ENCODE assay signal across 6 cellular contexts in genomic region chr17:75257228-75257627, GRCh38. TPM values are rescaled to one million over a fixed set of nuclear protein-coding genes. Genes with fewer than 3 reads are reported as not detected.
DNase-seq lines count a peak whose midpoint lies in the region; ATAC-seq, FAIRE-seq and TF ChIP-seq lines count a peak whose summit lies in the region.
"Not testable (repeated sequence)": the region's sequence is repeated elsewhere in the genome, so short reads cannot be mapped to it uniquely, and the experiment has no call there.

No MANE protein-coding gene starts in this region.

- CTCF ChIA-PET in CD8-positive, alpha-beta memory T cell (lab: Charles Lee); activated CD4-positive, alpha-beta memory T cell treated with anti-CD3 and anti-CD28 coated beads for 36 hours (lab: Charles Lee); activated naive CD4-positive, alpha-beta T cell treated with anti-CD3 and anti-CD28 coated beads for 36 hours (lab: Charles Lee); K562 (lab: Yijun Ruan, JAX; ENCODE audit: low intra/inter-chr PET ratio): not testable (repeated sequence)

- not testable (repeated sequence) for FAIRE-seq in K562 (lab: Jason Lieb, UNC)

- peak overlapping the region in 1 of 7 donors; percentile 42 for H3K4me3 Mint-ChIP-seq in CD8-positive, alpha-beta memory T cell
- not testable (repeated sequence) for H3K4me3 Mint-ChIP-seq in activated CD4-positive, alpha-beta memory T cell treated with anti-CD3 and anti-CD28 coated beads for 36 hours; activated naive CD4-positive, alpha-beta T cell treated with anti-CD3 and anti-CD28 coated beads for 36 hours; memory B cell; stimulated activated memory B cell treated with anti-CD40 and anti-IgM and Interleukin-4, amounts not matched to agents 10 μg/mL and 1 μg/mL and 100 μg/mL, for 72 hours

- H3K27ac Mint-ChIP-seq in CD8-positive, alpha-beta memory T cell = peak overlapping the region in 5 of 8 donors; percentile 38 to 74 (median 70)
- H3K27ac Mint-ChIP-seq in activated CD4-positive, alpha-beta memory T cell treated with anti-CD3 and anti-CD28 coated beads for 36 hours = peak overlapping the region; percentile 8
- H3K27ac Mint-ChIP-seq in activated naive CD4-positive, alpha-beta T cell treated with anti-CD3 and anti-CD28 coated beads for 36 hours = peak overlapping the region; percentile 50
- H3K27ac Mint-ChIP-seq in memory B cell = peak overlapping the region; percentile 86
- H3K27ac Mint-ChIP-seq in stimulated activated memory B cell treated with anti-CD40 and anti-IgM and Interleukin-4, amounts not matched to agents 10 μg/mL and 1 μg/mL and 100 μg/mL, for 72 hours = peak overlapping the region; percentile 100

- H2AFZ ChIP-seq in K562 (ENCODE audit: low read depth, low read length) = not testable (repeated sequence)

- WGBS in K562 (ENCODE audit: insufficient coverage, low coverage, missing lambda C conversion rate) = 4% methylated on average over 2 of the region's 2 CpGs

- H3K9me3 ChIP-seq in CD8-positive, alpha-beta memory T cell (ENCODE audit: low read length); K562 (replicated peaks; ENCODE audit: control insufficient read depth, insufficient read depth, low read depth, low read length): not testable (repeated sequence)

- in situ Hi-C loops in K562 (cut with MboI) = not testable (repeated sequence)

- H3K27ac ChIP-seq in CD8-positive, alpha-beta memory T cell (ENCODE audit: low read depth, low read length); K562 (ENCODE audit: extremely low read depth, low read depth, low read length): not testable (repeated sequence)

- ATAC-seq in K562; memory B cell (ENCODE audit: low read depth); stimulated activated memory B cell treated with anti-CD40 and anti-IgM and Interleukin-4, amounts not matched to agents 10 μg/mL and 1 μg/mL and 100 μg/mL, for 72 hours: not testable (repeated sequence)

- TF ChIP-seq RAD21 in K562 (CRISPR knock-in tag; conservative IDR thresholded peaks at IDR 0.05 in 1 of 2, IDR thresholded peaks at IDR 0.05 in 1 of 2) = not testable (repeated sequence)

- H4K20me1 ChIP-seq in K562 (replicated peaks; ENCODE audit: control insufficient read depth, insufficient read depth, low read length) = not testable (repeated sequence)

- not testable (repeated sequence) for H3K27me3 Mint-ChIP-seq in CD8-positive, alpha-beta memory T cell; activated CD4-positive, alpha-beta memory T cell treated with anti-CD3 and anti-CD28 coated beads for 36 hours; activated naive CD4-positive, alpha-beta T cell treated with anti-CD3 and anti-CD28 coated beads for 36 hours (ENCODE audit: low read depth); memory B cell; stimulated activated memory B cell treated with anti-CD40 and anti-IgM and Interleukin-4, amounts not matched to agents 10 μg/mL and 1 μg/mL and 100 μg/mL, for 72 hours

- TF ChIP-seq CTCF in K562 (IDR thresholded peaks at IDR 0.05 in 2 of 3, conservative IDR thresholded peaks at IDR 0.05 in 1 of 3; ENCODE audit: insufficient read depth in 2 of 3, low read depth in 1 of 3, low read length in 3 of 3) = not testable (repeated sequence)

- TF ChIP-seq EP300 in K562 (IDR thresholded peaks at IDR 0.05; ENCODE audit: low read length) = not testable (repeated sequence)

- H3K9me1 ChIP-seq in K562 (ENCODE audit: control insufficient read depth, insufficient read depth, low read length) = not testable (repeated sequence)

- H3K79me2 ChIP-seq in K562 (ENCODE audit: control insufficient read depth, insufficient read depth, low read length) = peaks cover 59% of the 10 kb centered on the region

- peaks cover 21% of the 10 kb centered on the region for H3K4me1 ChIP-seq in CD8-positive, alpha-beta memory T cell (ENCODE audit: insufficient read depth, low read length)
- H3K4me1 ChIP-seq in K562 (replicated peaks in 1 of 2; ENCODE audit: control insufficient read depth in 2 of 2, insufficient read depth in 2 of 2, low read length in 2 of 2) = peaks cover 18 to 20% of the 10 kb centered on the region in 2 experiments; a peak in 4 of 5 replicates

- not testable (repeated sequence) for DNase-seq in CD8-positive, alpha-beta memory T cell; activated CD4-positive, alpha-beta memory T cell treated with anti-CD3 and anti-CD28 coated beads for 36 hours; activated naive CD4-positive, alpha-beta T cell treated with anti-CD3 and anti-CD28 coated beads for 36 hours; K562 (ENCODE audit: extremely low read depth in 1 of 4, low spot score in 3 of 4); memory B cell (ENCODE audit: low spot score in 2 of 2)

- intact Hi-C loops in activated CD4-positive, alpha-beta memory T cell treated with anti-CD3 and anti-CD28 coated beads for 36 hours (cut with micrococcal nuclease); activated naive CD4-positive, alpha-beta T cell treated with anti-CD3 and anti-CD28 coated beads for 36 hours (cut with micrococcal nuclease); K562 (cut with micrococcal nuclease): not testable (repeated sequence)

- TF ChIP-seq POLR2A in K562 (conservative IDR thresholded peaks at IDR 0.05) = not testable (repeated sequence)

- H3K36me3 Mint-ChIP-seq in CD8-positive, alpha-beta memory T cell = peaks cover 0 to 24% (median 3%) of the 10 kb centered on the region in 3 donors
- H3K36me3 Mint-ChIP-seq in activated CD4-positive, alpha-beta memory T cell treated with anti-CD3 and anti-CD28 coated beads for 36 hours; activated naive CD4-positive, alpha-beta T cell treated with anti-CD3 and anti-CD28 coated beads for 36 hours (ENCODE audit: low read depth); memory B cell; stimulated activated memory B cell treated with anti-CD40 and anti-IgM and Interleukin-4, amounts not matched to agents 10 μg/mL and 1 μg/mL and 100 μg/mL, for 72 hours: not testable (repeated sequence)

- not testable (repeated sequence) for H3K36me3 ChIP-seq in CD8-positive, alpha-beta memory T cell (ENCODE audit: insufficient read depth, low read length)
- H3K36me3 ChIP-seq in K562 (ENCODE audit: control insufficient read depth, insufficient read depth, low read length) = peaks cover 12% of the 10 kb centered on the region; the same call in 1 of the 3 replicates

- H3K9me3 Mint-ChIP-seq in CD8-positive, alpha-beta memory T cell; activated CD4-positive, alpha-beta memory T cell treated with anti-CD3 and anti-CD28 coated beads for 36 hours; activated naive CD4-positive, alpha-beta T cell treated with anti-CD3 and anti-CD28 coated beads for 36 hours; memory B cell; stimulated activated memory B cell treated with anti-CD40 and anti-IgM and Interleukin-4, amounts not matched to agents 10 μg/mL and 1 μg/mL and 100 μg/mL, for 72 hours: not testable (repeated sequence)

- H3K27me3 ChIP-seq in CD8-positive, alpha-beta memory T cell (ENCODE audit: insufficient read depth, low read length, poor library complexity, severe bottlenecking); K562 (ENCODE audit: control insufficient read depth in 2 of 2, insufficient read depth in 2 of 2, low read length in 2 of 2): not testable (repeated sequence)

- not testable (repeated sequence) for BruUV-seq in K562 (replicated peaks; lab: Mats Ljungman, UMichigan)

- H3K4me3 ChIP-seq in CD8-positive, alpha-beta memory T cell (ENCODE audit: low read length); K562: not testable (repeated sequence)

- H3K4me2 ChIP-seq in K562 (ENCODE audit: insufficient read depth, low read length) = not testable (repeated sequence)

- H3K4me1 Mint-ChIP-seq in CD8-positive, alpha-beta memory T cell = peaks cover 79 to 97% (median 89%) of the 10 kb centered on the region in 3 donors
- H3K4me1 Mint-ChIP-seq in activated CD4-positive, alpha-beta memory T cell treated with anti-CD3 and anti-CD28 coated beads for 36 hours (ENCODE audit: low read depth) = peaks cover 69% of the 10 kb centered on the region
- peaks cover 71% of the 10 kb centered on the region for H3K4me1 Mint-ChIP-seq in activated naive CD4-positive, alpha-beta T cell treated with anti-CD3 and anti-CD28 coated beads for 36 hours (ENCODE audit: low read depth)
- H3K4me1 Mint-ChIP-seq in memory B cell = peaks cover 57% of the 10 kb centered on the region
- H3K4me1 Mint-ChIP-seq in stimulated activated memory B cell treated with anti-CD40 and anti-IgM and Interleukin-4, amounts not matched to agents 10 μg/mL and 1 μg/mL and 100 μg/mL, for 72 hours = peaks cover 92% of the 10 kb centered on the region

- POLR2A ChIA-PET in CD8-positive, alpha-beta memory T cell (lab: Charles Lee); activated CD4-positive, alpha-beta memory T cell treated with anti-CD3 and anti-CD28 coated beads for 36 hours (lab: Charles Lee); K562 (lab: Yijun Ruan, JAX): not testable (repeated sequence)

- H3K9ac ChIP-seq in K562 (ENCODE audit: insufficient read depth in 1 of 2, low read depth in 2 of 2, low read length in 2 of 2) = not testable (repeated sequence)

RNA-seq across cellular contexts. Expression of gene GGA3, which starts 4.2 kb away (rescaled TPM):
- 10 to 100 TPM; 73.2 to 75.1 TPM for total RNA-seq in CD8-positive, alpha-beta memory T cell
- polyA plus RNA-seq in CD8-positive, alpha-beta memory T cell = 17.6 TPM
- 10 to 100 TPM; 68.5 to 70.7 TPM for total RNA-seq in activated CD4-positive, alpha-beta memory T cell treated with anti-CD3 and anti-CD28 coated beads for 36 hours
- 10 to 100 TPM; 65.7 to 66.1 TPM for total RNA-seq in activated naive CD4-positive, alpha-beta T cell treated with anti-CD3 and anti-CD28 coated beads for 36 hours
- total RNA-seq in K562 (2011; cell fraction: chromatin; rRNA removed; ENCODE audit: low replicate concordance) = 229 and 410 TPM in 2 replicates
- 168 and 211 TPM in 2 replicates for total RNA-seq in K562 (2011; cell fraction: nucleolus; rRNA removed)
- 138 and 145 TPM in 2 replicates for total RNA-seq in K562 (2011; cell fraction: nucleoplasm; rRNA removed)
- total RNA-seq in K562 (2014; rRNA removed) (16.3 and 27.7 TPM in 2 replicates), K562 (2014; rRNA removed; fragmentation: Illumina TruSeq; extraction: Trizol) (25.4 and 26.5 TPM in 2 replicates), K562 (2015; rRNA removed; fragmentation: Illumina TruSeq; extraction: Trizol) (21.3 and 23.7 TPM in 2 replicates), K562 (2021) (60.9 and 64.9 TPM in 2 replicates)
- polyA plus RNA-seq in K562 (2011; rRNA removed) (40.9 and 74.6 TPM in 2 replicates), K562 (2014; fragmentation: Illumina TruSeq; extraction: Trizol) (51.7 and 54.2 TPM in 2 replicates), K562 (2014; fragmentation: Nextera tagmentation; extraction: Ambion mirVana) (1 to 10 TPM; 5.7 to 6.3 TPM), K562 (2014; rRNA removed) (41.2 and 45.9 TPM in 2 replicates)
- polyA plus RNA-seq in K562 (2011; cell fraction: cytosol; rRNA removed) = 24.6 and 25.5 TPM in 2 replicates
- 329 and 442 TPM in 2 replicates for polyA plus RNA-seq in K562 (2011; cell fraction: nucleus; rRNA removed)
- polyA plus RNA-seq in K562 (2012) = 65.7 and 79.7 TPM in 2 replicates
- 76.1 and 105 TPM in 2 replicates for polyA minus RNA-seq in K562 (2011; rRNA and poly(A)+ RNA removed)
- polyA minus RNA-seq in K562 (2011; cell fraction: cytosol; rRNA and poly(A)+ RNA removed) = 29.3 and 34.2 TPM in 2 replicates
- polyA minus RNA-seq in K562 (2011; cell fraction: nucleus; rRNA and poly(A)+ RNA removed) = 52.4 and 72.0 TPM in 2 replicates

RNA-seq across cellular contexts. Expression of gene MRPS7, which starts 4.5 kb away (rescaled TPM):
- 100 to 1,000 TPM; 101 to 102 TPM for total RNA-seq in CD8-positive, alpha-beta memory T cell
- 123 TPM for polyA plus RNA-seq in CD8-positive, alpha-beta memory T cell
- total RNA-seq in activated CD4-positive, alpha-beta memory T cell treated with anti-CD3 and anti-CD28 coated beads for 36 hours = 10 to 100 TPM; 72.9 to 76.1 TPM
- total RNA-seq in activated naive CD4-positive, alpha-beta T cell treated with anti-CD3 and anti-CD28 coated beads for 36 hours = 10 to 100 TPM; 73.3 to 78.3 TPM
- 58.3 and 91.9 TPM in 2 replicates for total RNA-seq in K562 (2011; cell fraction: chromatin; rRNA removed; ENCODE audit: low replicate concordance)
- total RNA-seq in K562 (2011; cell fraction: nucleolus; rRNA removed) = 73.0 and 88.6 TPM in 2 replicates
- 64.5 and 67.2 TPM in 2 replicates for total RNA-seq in K562 (2011; cell fraction: nucleoplasm; rRNA removed)
- 115 and 137 TPM in 2 replicates for total RNA-seq in K562 (2014; rRNA removed)
- 128 and 142 TPM in 2 replicates for total RNA-seq in K562 (2014; rRNA removed; fragmentation: Illumina TruSeq; extraction: Trizol)
- total RNA-seq in K562 (2015; rRNA removed; fragmentation: Illumina TruSeq; extraction: Trizol) = 124 and 132 TPM in 2 replicates
- total RNA-seq in K562 (2021) = 117 and 120 TPM in 2 replicates
- 90.8 and 115 TPM in 2 replicates for polyA plus RNA-seq in K562 (2011; rRNA removed)
- 83.0 and 98.9 TPM in 2 replicates for polyA plus RNA-seq in K562 (2011; cell fraction: cytosol; rRNA removed)
- 73.0 and 76.0 TPM in 2 replicates for polyA plus RNA-seq in K562 (2011; cell fraction: nucleus; rRNA removed)
- polyA plus RNA-seq in K562 (2012) = 60.3 and 98.2 TPM in 2 replicates
- 140 and 153 TPM in 2 replicates for polyA plus RNA-seq in K562 (2014; fragmentation: Illumina TruSeq; extraction: Trizol)
- 100 to 1,000 TPM; 236 to 244 TPM for polyA plus RNA-seq in K562 (2014; fragmentation: Nextera tagmentation; extraction: Ambion mirVana)
- 107 and 126 TPM in 2 replicates for polyA plus RNA-seq in K562 (2014; rRNA removed)
- polyA minus RNA-seq in K562 (2011; rRNA and poly(A)+ RNA removed) = 75.2 and 86.1 TPM in 2 replicates
- 34.9 and 44.7 TPM in 2 replicates for polyA minus RNA-seq in K562 (2011; cell fraction: cytosol; rRNA and poly(A)+ RNA removed)
- 34.5 and 47.3 TPM in 2 replicates for polyA minus RNA-seq in K562 (2011; cell fraction: nucleus; rRNA and poly(A)+ RNA removed)

RNA-seq across cellular contexts. Expression of gene MIF4GD, which starts 13.8 kb away (rescaled TPM):
- total RNA-seq in CD8-positive, alpha-beta memory T cell = 10 to 100 TPM; 38.5 to 40.4 TPM
- polyA plus RNA-seq in CD8-positive, alpha-beta memory T cell = 108 TPM
- total RNA-seq in activated CD4-positive, alpha-beta memory T cell treated with anti-CD3 and anti-CD28 coated beads for 36 hours = 10 to 100 TPM; 50.2 to 57.2 TPM
- total RNA-seq in activated naive CD4-positive, alpha-beta T cell treated with anti-CD3 and anti-CD28 coated beads for 36 hours = 10 to 100 TPM; 43.4 to 45.3 TPM
- 28.8 and 42.4 TPM in 2 replicates for total RNA-seq in K562 (2011; cell fraction: chromatin; rRNA removed; ENCODE audit: low replicate concordance)
- total RNA-seq in K562 (2011; cell fraction: nucleolus; rRNA removed) = 36.0 and 43.4 TPM in 2 replicates
- total RNA-seq in K562 (2011; cell fraction: nucleoplasm; rRNA removed) = 32.6 and 37.5 TPM in 2 replicates
- total RNA-seq in K562 (2014; rRNA removed) (22.4 and 25.2 TPM in 2 replicates), K562 (2014; rRNA removed; fragmentation: Illumina TruSeq; extraction: Trizol) (11.8 and 12.3 TPM in 2 replicates), K562 (2015; rRNA removed; fragmentation: Illumina TruSeq; extraction: Trizol) (13.2 and 14.0 TPM in 2 replicates), K562 (2021) (23.0 and 27.1 TPM in 2 replicates)
- polyA plus RNA-seq in K562 (2011; rRNA removed) (50.8 and 53.9 TPM in 2 replicates), K562 (2014; fragmentation: Illumina TruSeq; extraction: Trizol) (25.5 and 28.1 TPM in 2 replicates), K562 (2014; fragmentation: Nextera tagmentation; extraction: Ambion mirVana) (10 to 100 TPM; 46.7 to 63.8 TPM), K562 (2014; rRNA removed) (30.6 and 36.0 TPM in 2 replicates)
- 71.3 and 91.1 TPM in 2 replicates for polyA plus RNA-seq in K562 (2011; cell fraction: cytosol; rRNA removed)
- polyA plus RNA-seq in K562 (2011; cell fraction: nucleus; rRNA removed) = 56.0 and 67.5 TPM in 2 replicates
- polyA plus RNA-seq in K562 (2012) = 28.0 and 61.3 TPM in 2 replicates
- 25.6 TPM in 2 replicates for polyA minus RNA-seq in K562 (2011; rRNA and poly(A)+ RNA removed)
- 13.5 and 16.8 TPM in 2 replicates for polyA minus RNA-seq in K562 (2011; cell fraction: cytosol; rRNA and poly(A)+ RNA removed)
- 8.3 and 15.0 TPM in 2 replicates for polyA minus RNA-seq in K562 (2011; cell fraction: nucleus; rRNA and poly(A)+ RNA removed)

RNA-seq across cellular contexts. Expression of gene SLC25A19, which starts 32.0 kb away (rescaled TPM):
- total RNA-seq in CD8-positive, alpha-beta memory T cell = 100 to 1,000 TPM; 119 to 126 TPM
- 15.5 TPM for polyA plus RNA-seq in CD8-positive, alpha-beta memory T cell
- 10 to 100 TPM; 57.9 to 62.3 TPM for total RNA-seq in activated CD4-positive, alpha-beta memory T cell treated with anti-CD3 and anti-CD28 coated beads for 36 hours
- 10 to 100 TPM; 47.5 to 48.4 TPM for total RNA-seq in activated naive CD4-positive, alpha-beta T cell treated with anti-CD3 and anti-CD28 coated beads for 36 hours
- 80.8 and 110 TPM in 2 replicates for total RNA-seq in K562 (2011; cell fraction: chromatin; rRNA removed; ENCODE audit: low replicate concordance)
- 83.7 and 96.9 TPM in 2 replicates for total RNA-seq in K562 (2011; cell fraction: nucleolus; rRNA removed)
- total RNA-seq in K562 (2011; cell fraction: nucleoplasm; rRNA removed) = 75.9 and 93.0 TPM in 2 replicates
- total RNA-seq in K562 (2014; rRNA removed) (56.1 and 71.6 TPM in 2 replicates), K562 (2014; rRNA removed; fragmentation: Illumina TruSeq; extraction: Trizol) (35.9 and 45.2 TPM in 2 replicates), K562 (2015; rRNA removed; fragmentation: Illumina TruSeq; extraction: Trizol) (49.0 and 49.3 TPM in 2 replicates), K562 (2021) (73.4 and 76.6 TPM in 2 replicates)
- polyA plus RNA-seq in K562 (2011; rRNA removed) (51.7 and 55.3 TPM in 2 replicates), K562 (2014; fragmentation: Illumina TruSeq; extraction: Trizol) (57.1 and 60.9 TPM in 2 replicates), K562 (2014; fragmentation: Nextera tagmentation; extraction: Ambion mirVana) (10 to 100 TPM; 33.4 to 49.3 TPM), K562 (2014; rRNA removed) (73.1 and 83.5 TPM in 2 replicates)
- polyA plus RNA-seq in K562 (2011; cell fraction: cytosol; rRNA removed) = 70.2 and 111 TPM in 2 replicates
- polyA plus RNA-seq in K562 (2011; cell fraction: nucleus; rRNA removed) = 50.7 and 83.5 TPM in 2 replicates
- polyA plus RNA-seq in K562 (2012) = 26.6 and 58.9 TPM in 2 replicates
- 29.7 and 31.1 TPM in 2 replicates for polyA minus RNA-seq in K562 (2011; rRNA and poly(A)+ RNA removed)
- polyA minus RNA-seq in K562 (2011; cell fraction: cytosol; rRNA and poly(A)+ RNA removed) = 18.5 and 33.6 TPM in 2 replicates
- 32.9 and 44.3 TPM in 2 replicates for polyA minus RNA-seq in K562 (2011; cell fraction: nucleus; rRNA and poly(A)+ RNA removed)

RNA-seq across cellular contexts. Expression of gene NUP85, which starts 51.7 kb away (rescaled TPM):
- 100 to 1,000 TPM; 147 to 152 TPM for total RNA-seq in CD8-positive, alpha-beta memory T cell
- polyA plus RNA-seq in CD8-positive, alpha-beta memory T cell = 39.0 TPM
- total RNA-seq in activated CD4-positive, alpha-beta memory T cell treated with anti-CD3 and anti-CD28 coated beads for 36 hours = 100 to 1,000 TPM; 125 to 132 TPM
- 100 to 1,000 TPM; 112 to 116 TPM for total RNA-seq in activated naive CD4-positive, alpha-beta T cell treated with anti-CD3 and anti-CD28 coated beads for 36 hours
- 303 and 492 TPM in 2 replicates for total RNA-seq in K562 (2011; cell fraction: chromatin; rRNA removed; ENCODE audit: low replicate concordance)
- total RNA-seq in K562 (2011; cell fraction: nucleolus; rRNA removed) = 243 and 287 TPM in 2 replicates
- 239 and 282 TPM in 2 replicates for total RNA-seq in K562 (2011; cell fraction: nucleoplasm; rRNA removed)
- total RNA-seq in K562 (2014; rRNA removed) (50.2 and 52.4 TPM in 2 replicates), K562 (2014; rRNA removed; fragmentation: Illumina TruSeq; extraction: Trizol) (99.8 and 115 TPM in 2 replicates), K562 (2015; rRNA removed; fragmentation: Illumina TruSeq; extraction: Trizol) (77.1 and 81.2 TPM in 2 replicates), K562 (2021) (121 and 127 TPM in 2 replicates)
- polyA plus RNA-seq in K562 (2011; rRNA removed) (128 and 135 TPM in 2 replicates), K562 (2014; fragmentation: Illumina TruSeq; extraction: Trizol) (82.2 and 83.7 TPM in 2 replicates), K562 (2014; fragmentation: Nextera tagmentation; extraction: Ambion mirVana) (100 to 1,000 TPM; 156 to 177 TPM), K562 (2014; rRNA removed) (110 and 116 TPM in 2 replicates)
- 184 and 192 TPM in 2 replicates for polyA plus RNA-seq in K562 (2011; cell fraction: cytosol; rRNA removed)
- 521 and 638 TPM in 2 replicates for polyA plus RNA-seq in K562 (2011; cell fraction: nucleus; rRNA removed)
- polyA plus RNA-seq in K562 (2012) = 56.6 and 88.3 TPM in 2 replicates
- 62.4 and 87.2 TPM in 2 replicates for polyA minus RNA-seq in K562 (2011; rRNA and poly(A)+ RNA removed)
- polyA minus RNA-seq in K562 (2011; cell fraction: cytosol; rRNA and poly(A)+ RNA removed) = 45.2 and 54.1 TPM in 2 replicates
- polyA minus RNA-seq in K562 (2011; cell fraction: nucleus; rRNA and poly(A)+ RNA removed) = 79.4 and 108 TPM in 2 replicates

Comparison
In these comparisons a context has a peak if more than half of its experiments do, and no peak if none do; other contexts are left out.
1. H3K27ac Mint-ChIP-seq: peak in every context shown above with its lines; median percentile 100 in stimulated activated memory B cell treated with anti-CD40 and anti-IgM and Interleukin-4, amounts not matched to agents 10 μg/mL and 1 μg/mL and 100 μg/mL, for 72 hours; 86 in memory B cell; 70 in CD8-positive, alpha-beta memory T cell; 50 in activated naive CD4-positive, alpha-beta T cell treated with anti-CD3 and anti-CD28 coated beads for 36 hours; 8 in activated CD4-positive, alpha-beta memory T cell treated with anti-CD3 and anti-CD28 coated beads for 36 hours.